In genomic region chr5:156615901-156616300, GRCh38 we compare ENCODE assay signal across 22 cellular contexts.
"Had no signal": no experiment of that assay in that cellular context is flagged by ENCODE, and none has a peak within 500 bp of the region (broad histone marks: within the 10 kb centered on the region; RNA-seq: fewer than 3 reads in every experiment).

No MANE protein-coding gene starts in this region.

- H3K9ac ChIP-seq: neural progenitor cell, parathyroid adenoma had no signal

- DNase-seq: natural killer cell; occipital lobe; ovary; posterior cingulate gyrus; psoas muscle; right cardiac atrium; right lobe of liver; sigmoid colon; small intestine; stimulated activated CD4-positive, alpha-beta T cell treated with anti-CD3 and anti-CD28 coated beads, Interleukin-15, amount 100 ng/mL, for 24 hours; stimulated activated CD4-positive, alpha-beta T cell treated with anti-CD3 and anti-CD28 coated beads, Interleukin-2, amount 100 ng/mL, for 24 hours; stimulated activated CD4-positive, alpha-beta T cell treated with anti-CD3 and anti-CD28 coated beads, Interleukin-2, amount 100 ng/mL, for 48 hours; stimulated activated CD4-positive, alpha-beta T cell treated with anti-CD3 and anti-CD28 coated beads, Interleukin-4, amount 100 ng/mL, for 24 hours; stimulated activated naive B cell treated with anti-CD40 and anti-IgM and Interleukin-4, amounts not matched to agents 10 μg/mL and 1 μg/mL and 100 μg/mL, for 72 hours; stimulated activated naive CD4-positive, alpha-beta T cell treated with Interleukin-2 at 50 U/mL for 16 hours; stomach; tibial artery; transverse colon; upper lobe of right lung; uterus had no signal

- H3K9me3 ChIP-seq: ovary, psoas muscle, right lobe of liver had no signal

- H2AFZ ChIP-seq: neural progenitor cell, parathyroid adenoma had no signal

- H3K36me3 ChIP-seq: ovary, right lobe of liver, sigmoid colon, transverse colon, upper lobe of right lung, uterus had no signal

- H3K4me2 ChIP-seq: neural progenitor cell had no signal

- H3K4me1 ChIP-seq: neural progenitor cell, parathyroid adenoma, psoas muscle, right lobe of liver, stomach, transverse colon, upper lobe of right lung, uterus had no signal

- H3K27ac ChIP-seq: neural progenitor cell, ovary, parathyroid adenoma, psoas muscle, right lobe of liver, sigmoid colon, stomach, tibial artery, transverse colon, upper lobe of right lung, uterus had no signal

- H3K4me3 ChIP-seq: neural progenitor cell, ovary, psoas muscle, right lobe of liver, sigmoid colon, stomach, tibial artery, transverse colon, upper lobe of right lung, uterus had no signal

- H3K27me3 ChIP-seq: neural progenitor cell, ovary, right lobe of liver, sigmoid colon, stomach, tibial artery, transverse colon, upper lobe of right lung, uterus had no signal
